ENCODE assay signal across 1 cellular context in the genomic region with DNA sequence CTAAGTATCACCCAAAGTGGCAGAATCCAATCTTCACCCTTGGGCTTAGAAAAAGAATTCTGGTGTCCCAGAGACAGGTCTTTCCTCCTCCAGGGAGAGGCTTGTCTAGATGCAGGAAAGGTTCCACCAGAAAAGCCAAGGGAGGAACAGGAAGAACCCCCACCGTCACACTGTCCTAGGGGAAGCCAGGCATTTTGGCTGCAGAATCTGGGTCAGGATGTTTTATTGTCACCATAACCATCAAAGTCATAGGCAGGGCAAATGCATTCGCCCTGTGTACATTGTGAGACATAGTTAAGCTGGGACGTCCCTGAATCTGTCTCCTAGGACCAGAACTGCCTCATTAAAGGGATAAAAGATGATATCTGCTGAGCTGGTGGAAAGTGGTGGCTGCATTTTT.
TF ChIP-seq lines count a peak whose summit lies in the region.

No MANE protein-coding gene starts in this region.

TF ChIP-seq in GM23338, 12 proteins besides CTCF, POLR2A, EP300 and RAD21:
- no peak for TF ChIP-seq ZNF462 (CRISPR knock-in tag; IDR thresholded peaks at IDR 0.05)
- no peak for TF ChIP-seq CREB1 (CRISPR knock-in tag; IDR thresholded peaks at IDR 0.05; ENCODE audit: low read depth)
- no peak for TF ChIP-seq ZNF114 (CRISPR knock-in tag; IDR thresholded peaks at IDR 0.05)
- no peak for TF ChIP-seq ZNF331 (CRISPR knock-in tag; IDR thresholded peaks at IDR 0.05; ENCODE audit: low read depth)
- TF ChIP-seq STAT1 (IDR thresholded peaks at IDR 0.05; ENCODE audit: unreplicated experiment) = no peak
- TF ChIP-seq JUNB (IDR thresholded peaks at IDR 0.05; ENCODE audit: unreplicated experiment) = no peak
- no peak for TF ChIP-seq NANOG (IDR thresholded peaks at IDR 0.05; ENCODE audit: borderline replicate concordance)
- TF ChIP-seq, protein P1, sequence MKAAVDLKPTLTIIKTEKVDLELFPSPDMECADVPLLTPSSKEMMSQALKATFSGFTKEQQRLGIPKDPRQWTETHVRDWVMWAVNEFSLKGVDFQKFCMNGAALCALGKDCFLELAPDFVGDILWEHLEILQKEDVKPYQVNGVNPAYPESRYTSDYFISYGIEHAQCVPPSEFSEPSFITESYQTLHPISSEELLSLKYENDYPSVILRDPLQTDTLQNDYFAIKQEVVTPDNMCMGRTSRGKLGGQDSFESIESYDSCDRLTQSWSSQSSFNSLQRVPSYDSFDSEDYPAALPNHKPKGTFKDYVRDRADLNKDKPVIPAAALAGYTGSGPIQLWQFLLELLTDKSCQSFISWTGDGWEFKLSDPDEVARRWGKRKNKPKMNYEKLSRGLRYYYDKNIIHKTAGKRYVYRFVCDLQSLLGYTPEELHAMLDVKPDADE (IDR thresholded peaks at IDR 0.05) = no peak
- TF ChIP-seq EZH2phosphoT487 (IDR thresholded peaks at IDR 0.05; ENCODE audit: unreplicated experiment) = no peak
- no peak for TF ChIP-seq POLR2AphosphoS5 (IDR thresholded peaks at IDR 0.05; ENCODE audit: low read depth)
- TF ChIP-seq, protein P2, sequence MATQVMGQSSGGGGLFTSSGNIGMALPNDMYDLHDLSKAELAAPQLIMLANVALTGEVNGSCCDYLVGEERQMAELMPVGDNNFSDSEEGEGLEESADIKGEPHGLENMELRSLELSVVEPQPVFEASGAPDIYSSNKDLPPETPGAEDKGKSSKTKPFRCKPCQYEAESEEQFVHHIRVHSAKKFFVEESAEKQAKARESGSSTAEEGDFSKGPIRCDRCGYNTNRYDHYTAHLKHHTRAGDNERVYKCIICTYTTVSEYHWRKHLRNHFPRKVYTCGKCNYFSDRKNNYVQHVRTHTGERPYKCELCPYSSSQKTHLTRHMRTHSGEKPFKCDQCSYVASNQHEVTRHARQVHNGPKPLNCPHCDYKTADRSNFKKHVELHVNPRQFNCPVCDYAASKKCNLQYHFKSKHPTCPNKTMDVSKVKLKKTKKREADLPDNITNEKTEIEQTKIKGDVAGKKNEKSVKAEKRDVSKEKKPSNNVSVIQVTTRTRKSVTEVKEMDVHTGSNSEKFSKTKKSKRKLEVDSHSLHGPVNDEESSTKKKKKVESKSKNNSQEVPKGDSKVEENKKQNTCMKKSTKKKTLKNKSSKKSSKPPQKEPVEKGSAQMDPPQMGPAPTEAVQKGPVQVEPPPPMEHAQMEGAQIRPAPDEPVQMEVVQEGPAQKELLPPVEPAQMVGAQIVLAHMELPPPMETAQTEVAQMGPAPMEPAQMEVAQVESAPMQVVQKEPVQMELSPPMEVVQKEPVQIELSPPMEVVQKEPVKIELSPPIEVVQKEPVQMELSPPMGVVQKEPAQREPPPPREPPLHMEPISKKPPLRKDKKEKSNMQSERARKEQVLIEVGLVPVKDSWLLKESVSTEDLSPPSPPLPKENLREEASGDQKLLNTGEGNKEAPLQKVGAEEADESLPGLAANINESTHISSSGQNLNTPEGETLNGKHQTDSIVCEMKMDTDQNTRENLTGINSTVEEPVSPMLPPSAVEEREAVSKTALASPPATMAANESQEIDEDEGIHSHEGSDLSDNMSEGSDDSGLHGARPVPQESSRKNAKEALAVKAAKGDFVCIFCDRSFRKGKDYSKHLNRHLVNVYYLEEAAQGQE (IDR thresholded peaks at IDR 0.05; ENCODE audit: unreplicated experiment) = no peak
- TF ChIP-seq EZH2 (IDR thresholded peaks at IDR 0.05; ENCODE audit: low read depth, unreplicated experiment) = no peak
